Comparison of ENCODE assay signal across 8 cellular contexts in the genomic region with DNA sequence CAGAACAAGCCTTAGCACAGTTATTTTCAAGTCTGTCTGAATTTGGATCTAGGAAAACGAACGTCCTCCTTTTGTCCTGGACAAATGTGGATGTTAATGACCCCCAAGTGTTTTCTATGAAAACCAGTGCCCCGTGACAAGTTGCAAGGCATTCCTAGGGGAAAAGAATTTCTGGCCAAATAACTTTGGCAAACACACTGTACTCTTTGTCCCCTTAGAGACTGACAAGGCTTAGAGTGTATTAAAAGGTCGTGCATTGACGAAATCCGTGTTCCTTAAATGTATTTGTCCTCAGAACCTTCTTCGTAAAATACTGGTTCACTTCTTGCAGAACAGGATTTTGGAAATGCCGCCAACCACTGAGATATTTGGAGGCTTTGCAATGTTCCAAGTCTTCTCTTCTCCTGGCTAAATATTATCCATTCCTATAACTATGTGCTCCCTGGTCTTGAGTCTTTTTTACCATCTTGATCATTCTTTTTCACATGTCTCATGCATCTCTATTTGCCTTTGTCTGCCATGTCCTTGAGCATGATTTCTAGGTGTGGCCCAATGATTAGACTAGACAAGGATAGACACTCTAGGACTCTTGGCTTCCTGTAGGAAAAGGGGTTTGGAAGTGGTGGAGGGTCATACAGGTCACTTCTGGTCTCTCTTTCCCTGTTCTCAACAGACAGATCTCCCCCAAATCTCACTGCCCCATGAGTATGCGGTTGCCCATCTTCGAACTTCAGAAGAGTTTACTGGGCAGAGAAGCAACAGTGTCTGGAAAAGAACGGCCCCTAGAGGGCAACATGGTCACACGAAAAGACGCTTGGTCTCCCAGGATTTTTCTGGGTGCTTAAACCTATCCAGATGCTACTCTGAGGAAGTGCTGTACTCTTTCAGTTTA.
DNase-seq lines count a peak whose midpoint lies in the region; ATAC-seq and TF ChIP-seq lines count a peak whose summit lies in the region.

No MANE protein-coding gene starts in this region.

- POLR2A ChIA-PET in SK-N-SH (lab: Yijun Ruan, JAX) = no interaction called here

- peak; percentile 77 for TF ChIP-seq RAD21 in SK-N-SH (IDR thresholded peaks at IDR 0.05; ENCODE audit: low read length)

- no peak for TF ChIP-seq POLR2A in transverse colon (IDR thresholded peaks at IDR 0.05)

- CTCF ChIA-PET in SK-N-SH (lab: Yijun Ruan, JAX) = no interaction called here

- no peaks in the 10 kb centered on the region for H3K9me2 ChIP-seq in GM23338 (ENCODE audit: insufficient read depth)
- no peaks in the 10 kb centered on the region for H3K9me2 ChIP-seq in SK-N-SH

- H3K79me2 ChIP-seq in GM23338 (replicated peaks; ENCODE audit: insufficient read depth) (no peaks in the 10 kb centered on the region), SK-N-SH (ENCODE audit: insufficient read depth) (no peaks in the 10 kb centered on the region)

- no peaks in the 10 kb centered on the region for H3K27me3 ChIP-seq in GM23338 (ENCODE audit: insufficient read depth)
- H3K27me3 ChIP-seq in SK-N-SH (ENCODE audit: insufficient read depth) = no peaks in the 10 kb centered on the region
- H3K27me3 ChIP-seq in lung (ENCODE audit: control insufficient read depth, insufficient read depth) = no peaks in the 10 kb centered on the region
- H3K27me3 ChIP-seq in transverse colon = no peaks in the 10 kb centered on the region

- H3K27ac Mint-ChIP-seq in GM23338 = no peak overlapping the region

- TF ChIP-seq EP300 in SK-N-SH (IDR thresholded peaks at IDR 0.05; ENCODE audit: borderline replicate concordance in 1 of 2, low read depth in 1 of 2, low read length in 1 of 2) (no peak), transverse colon (IDR thresholded peaks at IDR 0.05; ENCODE audit: low read depth) (no peak)

- no peaks in the 10 kb centered on the region for H3K9me3 ChIP-seq in SK-N-SH
- no peaks in the 10 kb centered on the region for H3K9me3 ChIP-seq in lung (ENCODE audit: control insufficient read depth in 2 of 2, insufficient read depth in 1 of 2, low read length in 1 of 2)
- H3K9me3 ChIP-seq in transverse colon = no peaks in the 10 kb centered on the region

- H3K4me1 Mint-ChIP-seq in GM23338 = no peaks in the 10 kb centered on the region

- H3K27ac ChIP-seq in GM23338 (ENCODE audit: low read depth) = no peak overlapping the region
- no peak overlapping the region for H3K27ac ChIP-seq in SK-N-SH (ENCODE audit: low read depth in 2 of 2, low read length in 1 of 2)
- H3K27ac ChIP-seq in lung (ENCODE audit: low read depth in 1 of 2, low read length in 1 of 2) = no peak overlapping the region
- H3K27ac ChIP-seq in transverse colon = no peak overlapping the region

- intact Hi-C loops in transverse colon (cut with DNase I; ENCODE audit: low total_unique reads) = no loop called here

- ATAC-seq in GM23338 (peak; percentile 77), lung (ENCODE audit: insufficient read depth, low FRiP score) (no peak)

- H3K4me2 ChIP-seq in GM23338 = no peak overlapping the region
- no peak overlapping the region for H3K4me2 ChIP-seq in SK-N-SH

- no peaks in the 10 kb centered on the region for H3K36me3 ChIP-seq in GM23338 (ENCODE audit: insufficient read depth)
- no peaks in the 10 kb centered on the region for H3K36me3 ChIP-seq in SK-N-SH (replicated peaks in 1 of 2; ENCODE audit: control insufficient read depth in 1 of 2, insufficient read depth in 2 of 2, low read length in 1 of 2)
- H3K36me3 ChIP-seq in lung (ENCODE audit: control insufficient read depth in 2 of 2, insufficient read depth in 2 of 2, low read length in 2 of 2) = no peaks in the 10 kb centered on the region
- no peaks in the 10 kb centered on the region for H3K36me3 ChIP-seq in transverse colon

- H3K4me3 ChIP-seq in GM23338 (no peak overlapping the region), SK-N-SH (ENCODE audit: low read depth in 2 of 2, low read length in 1 of 2) (no peak overlapping the region; a peak in 1 of 4 replicates), lung (no peak overlapping the region), transverse colon (no peak overlapping the region)

- in situ Hi-C loops in transverse colon (cut with MboI; ENCODE audit: low pct_ligation_motif_present in 1 of 4, low pct_unique_long_range_greater_than_20kb in 1 of 4, low sequenced_read_pairs in 3 of 4) = no loop called here

- peaks cover 85% of the 10 kb centered on the region for H3K9me3 Mint-ChIP-seq in GM23338

- 17% methylated on average over 13 of the region's 13 CpGs for WGBS in SK-N-SH (ENCODE audit: low lambda C conversion rate)
- 35 to 52% methylated on average over 13 of the region's 13 CpGs for whole genome bisulfite sequencing in lung, 2 donors
- WGBS in transverse colon (ENCODE audit: low coverage in 1 of 2), 2 donors = 29 to 39% methylated on average over 9 to 13 of the region's 13 CpGs

- H2AFZ ChIP-seq in GM23338 = no peak overlapping the region
- H2AFZ ChIP-seq in SK-N-SH (ENCODE audit: low read depth) = no peak overlapping the region; the same call in 1 of the 2 replicates

- H3K27me3 Mint-ChIP-seq in GM23338 (ENCODE audit: insufficient read depth, low read depth, poor library complexity) = peaks cover under 1% of the 10 kb centered on the region

- H3F3A ChIP-seq in GM23338 (replicated peaks; ENCODE audit: low read depth) (no peaks in the 10 kb centered on the region), SK-N-SH (replicated peaks; ENCODE audit: insufficient read depth) (peaks cover 7% of the 10 kb centered on the region)

- DNase-seq in NCI-H1417 (lab: John Stamatoyannopoulos, UW) (peak; percentile 12 to 55 (median 20)), NCI-H1417 treated with DMSO at 0.1 percent for 48 hours (lab: John Stamatoyannopoulos, UW) (no peak), GM23338 (ENCODE audit: low spot score) (peak; percentile 36), SK-N-SH (peak; percentile 37), dermis blood vessel endothelial cell (peak; percentile 48), lung (ENCODE audit: low spot score) (no peak), transverse colon (peak; percentile 55)

- no peaks in the 10 kb centered on the region for H3K4me1 ChIP-seq in GM23338 (ENCODE audit: insufficient read depth)
- no peaks in the 10 kb centered on the region for H3K4me1 ChIP-seq in SK-N-SH (ENCODE audit: control insufficient read depth in 1 of 2, insufficient read depth in 2 of 2, low read depth in 1 of 2, low read length in 1 of 2)
- peaks cover 0 to 2% of the 10 kb centered on the region in 2 donors for H3K4me1 ChIP-seq in lung (ENCODE audit: control insufficient read depth in 2 of 2, insufficient read depth in 2 of 2, low read length in 2 of 2)
- peaks cover 0 to 10% (median 9%) of the 10 kb centered on the region in 4 donors for H3K4me1 ChIP-seq in transverse colon

- no peak overlapping the region for H3K9ac ChIP-seq in SK-N-SH

- H3K4me3 Mint-ChIP-seq in GM23338 = no peak overlapping the region

- TF ChIP-seq CTCF in GM23338 (conservative IDR thresholded peaks at IDR 0.05; ENCODE audit: low read depth in 2 of 2) (peak; percentile 48 to 61), LNCAP (IDR thresholded peaks at IDR 0.05) (peak; percentile 85), SK-N-SH (IDR thresholded peaks at IDR 0.05) (peak; percentile 81), lung (IDR thresholded peaks at IDR 0.05; ENCODE audit: control extremely low read depth, extremely low read depth) (peak; percentile 23), transverse colon (IDR thresholded peaks at IDR 0.05) (peak; percentile 49 to 58 (median 55))

- H3K36me3 Mint-ChIP-seq in GM23338 (ENCODE audit: low read depth) = no peaks in the 10 kb centered on the region

- no peaks in the 10 kb centered on the region for H4K20me1 ChIP-seq in GM23338 (replicated peaks; ENCODE audit: insufficient read depth)
- no peaks in the 10 kb centered on the region for H4K20me1 ChIP-seq in SK-N-SH (ENCODE audit: insufficient read depth)

TF ChIP-seq in GM23338, 12 proteins besides CTCF, POLR2A, EP300 and RAD21 (continues in another document):
- no peak for TF ChIP-seq ETS1 (IDR thresholded peaks at IDR 0.05)
- no peak for TF ChIP-seq ZNF114 (CRISPR knock-in tag; IDR thresholded peaks at IDR 0.05)
- TF ChIP-seq POLR2AphosphoS5 (IDR thresholded peaks at IDR 0.05; ENCODE audit: low read depth) = no peak

TF ChIP-seq in SK-N-SH, 30 proteins besides CTCF, POLR2A, EP300 and RAD21:
- no peak for TF ChIP-seq NFIC (IDR thresholded peaks at IDR 0.05; ENCODE audit: borderline replicate concordance)
- peak; percentile 28; the same call in 1 of the 2 replicates for TF ChIP-seq SMC3 (IDR thresholded peaks at IDR 0.05; ENCODE audit: low read depth, low read length)

Comparison
In these comparisons a context has a peak if more than half of its experiments do, and no peak if none do; other contexts are left out.
1. DNase-seq: peak in NCI-H1417 (3 of 3), GM23338 (single experiment), SK-N-SH (single experiment), dermis blood vessel endothelial cell (single experiment) and transverse colon (single experiment); none in NCI-H1417 treated with DMSO at 0.1 percent for 48 hours (single experiment) and lung (single experiment).
2. CTCF ChIP-seq: peak in every context shown above with its lines; median percentile 85 in LNCAP; 81 in SK-N-SH; 55 in transverse colon; 54 in GM23338; 23 in lung.